In the genomic region with DNA sequence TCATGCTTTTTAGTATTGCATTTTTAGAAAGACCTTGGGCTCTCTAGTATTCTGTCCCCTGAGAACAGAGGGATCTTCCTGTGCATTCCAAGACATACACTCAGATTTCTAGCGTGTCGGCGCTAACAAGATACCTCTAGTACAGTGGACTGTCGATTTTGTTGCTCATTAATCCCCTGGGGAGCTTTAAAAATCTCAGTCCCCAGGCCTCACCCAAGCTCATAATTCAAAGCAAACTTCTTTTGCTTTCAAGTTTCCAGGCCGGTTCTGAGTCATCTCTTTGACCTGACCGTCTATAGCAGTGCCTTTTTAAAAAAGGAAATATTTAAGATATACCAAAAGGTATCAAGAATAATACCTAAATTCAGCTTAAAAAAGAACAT, we compare ENCODE assay signal across 10 cellular contexts.
A peak's percentile ranks its signal among the peaks of the same experiment; 100 is the strongest.
DNase-seq lines count a peak whose midpoint lies in the region; ATAC-seq and TF ChIP-seq lines count a peak whose summit lies in the region.
"Had no signal": no experiment of that assay in that cellular context is flagged by ENCODE, and none has a peak within 500 bp of the region (broad histone marks: within the 10 kb centered on the region; RNA-seq: fewer than 3 reads in every experiment).

No MANE protein-coding gene starts in this region.

- H3K9me3 ChIP-seq in neural progenitor cell (ENCODE audit: low read depth), result no peaks in the 10 kb centered on the region

- no peak overlapping the region for H3K4me3 Mint-ChIP-seq in neural progenitor cell
- H3K4me3 Mint-ChIP-seq: CD4-positive, CD25-positive, alpha-beta regulatory T cell; central memory CD8-positive, alpha-beta T cell had no signal

- H3K36me3 Mint-ChIP-seq in neural progenitor cell, result peaks cover 35% of the 10 kb centered on the region

- no peaks in the 10 kb centered on the region for H4K20me1 ChIP-seq in neural progenitor cell (ENCODE audit: low read depth)

- ATAC-seq in GM21381 (IDR thresholded peaks at IDR 0.05; ENCODE audit: unreplicated experiment) (peak; percentile 84), HG03354 (IDR thresholded peaks at IDR 0.05; ENCODE audit: poor library complexity, severe bottlenecking, unreplicated experiment) (peak; percentile 64)

- H2AFZ ChIP-seq in neural progenitor cell (replicated peaks), result no peak overlapping the region

- H3K27me3 Mint-ChIP-seq in neural progenitor cell (ENCODE audit: insufficient read depth, low read depth), result peaks cover 4% of the 10 kb centered on the region
- H3K27me3 Mint-ChIP-seq: CD4-positive, CD25-positive, alpha-beta regulatory T cell; central memory CD8-positive, alpha-beta T cell had no signal

- no peak overlapping the region for H3K9ac ChIP-seq in neural progenitor cell

- peaks cover 5% of the 10 kb centered on the region for H3K4me1 Mint-ChIP-seq in neural progenitor cell

- no peak for TF ChIP-seq CTCF in AG10803 (conservative IDR thresholded peaks at IDR 0.05; ENCODE audit: low read length)
- TF ChIP-seq CTCF in neural progenitor cell (IDR thresholded peaks at IDR 0.05), result no peak

- H3K27ac ChIP-seq in epithelial cell of prostate (peak overlapping the region; percentile 72), neural progenitor cell (no peak overlapping the region)

- no peaks in the 10 kb centered on the region for H3K36me3 ChIP-seq in neural progenitor cell

- H3K9me3 Mint-ChIP-seq in neural progenitor cell, result peaks cover 6% of the 10 kb centered on the region
- H3K9me3 Mint-ChIP-seq: central memory CD8-positive, alpha-beta T cell had no signal

- DNase-seq in AG10803 (ENCODE audit: low read depth) (peak; percentile 80), epithelial cell of prostate (ENCODE audit: low read depth, low spot score) (no peak), neural progenitor cell (ENCODE audit: low spot score) (no peak), activated gamma-delta T cell (lab: John Stamatoyannopoulos, UW) (no peak), hypothalamus (lab: John Stamatoyannopoulos, UW) (no peak)
- DNase-seq in effector CD4-positive, alpha-beta T cell, result no peak
- DNase-seq: CD4-positive, CD25-positive, alpha-beta regulatory T cell had no signal

- no peak overlapping the region for H3K4me2 ChIP-seq in neural progenitor cell

- H3K27me3 ChIP-seq in neural progenitor cell, result no peaks in the 10 kb centered on the region

- H3K4me3 ChIP-seq in AG10803 (ENCODE audit: low read length) (no peak overlapping the region), neural progenitor cell (no peak overlapping the region)

- no peaks in the 10 kb centered on the region for H3K4me1 ChIP-seq in neural progenitor cell

- no peaks in the 10 kb centered on the region for H3F3A ChIP-seq in neural progenitor cell (ENCODE audit: low read depth)

- no peak overlapping the region for H3K27ac Mint-ChIP-seq in neural progenitor cell

- H3K79me2 ChIP-seq in neural progenitor cell (ENCODE audit: low read depth), result no peaks in the 10 kb centered on the region
